17 cellular contexts compared by ENCODE assay signal in genomic region chr7:76390092-76390491, GRCh38. TPM values are rescaled to one million over a fixed set of nuclear protein-coding genes. Genes with fewer than 3 reads are reported as not detected.
"Had no signal": no experiment of that assay in that cellular context is flagged by ENCODE, and none has a peak within 500 bp of the region (broad histone marks: within the 10 kb centered on the region; RNA-seq: fewer than 3 reads in every experiment).

No MANE protein-coding gene starts in this region.

- H3K27ac ChIP-seq: adrenal gland, cardiac muscle cell, hepatocyte, prostate gland, stomach had no signal

- H3K27me3 Mint-ChIP-seq: activated CD8-positive, alpha-beta memory T cell treated with anti-CD3 and anti-CD28 coated beads, Interleukin-2, amount 10 ng/mL, durations not matched to agents 7 days and 5 days; activated naive CD4-positive, alpha-beta T cell treated with anti-CD3 and anti-CD28 coated beads, Interleukin-2, amount 50 U/mL, for 24 hours; naive thymus-derived CD4-positive, alpha-beta T cell had no signal

- DNase-seq: activated CD4-positive, alpha-beta T cell treated with anti-CD3 and anti-CD28 coated beads, Interleukin-2, amount 50 U/mL, for 48 hours; activated CD8-positive, alpha-beta memory T cell treated with anti-CD3 and anti-CD28 coated beads, Interleukin-2, amount 10 ng/mL, durations not matched to agents 7 days and 5 days; activated effector memory CD4-positive, alpha-beta T cell treated with Interleukin-2 at 50 U/mL for 16 hours; activated T-cell treated with anti-CD3 and anti-CD28 coated beads, Interleukin-2, amount 50 U/mL, for 1 hour; adrenal gland; mammary epithelial cell; mucosa of descending colon; naive thymus-derived CD4-positive, alpha-beta T cell; right cardiac atrium; stomach had no signal

- H3K4me3 Mint-ChIP-seq: activated CD8-positive, alpha-beta memory T cell treated with anti-CD3 and anti-CD28 coated beads, Interleukin-2, amount 10 ng/mL, durations not matched to agents 7 days and 5 days; activated naive CD4-positive, alpha-beta T cell treated with anti-CD3 and anti-CD28 coated beads, Interleukin-2, amount 50 U/mL, for 24 hours had no signal

- H3K4me1 ChIP-seq: prostate gland had no signal

- H3K4me2 ChIP-seq: hepatocyte, smooth muscle cell had no signal

- H3K4me3 ChIP-seq: adrenal gland, cardiac muscle cell, hepatocyte, mucosa of descending colon, prostate gland, smooth muscle cell, stomach had no signal

- H3K27me3 ChIP-seq: adrenal gland, cardiac muscle cell, hepatocyte, stomach had no signal

- H3K36me3 Mint-ChIP-seq: activated CD8-positive, alpha-beta memory T cell treated with anti-CD3 and anti-CD28 coated beads, Interleukin-2, amount 10 ng/mL, durations not matched to agents 7 days and 5 days; activated naive CD4-positive, alpha-beta T cell treated with anti-CD3 and anti-CD28 coated beads, Interleukin-2, amount 50 U/mL, for 24 hours; naive thymus-derived CD4-positive, alpha-beta T cell had no signal

- H3K36me3 ChIP-seq: adrenal gland, cardiac muscle cell, prostate gland, stomach had no signal

- ATAC-seq: activated CD8-positive, alpha-beta memory T cell treated with anti-CD3 and anti-CD28 coated beads, Interleukin-2, amount 10 ng/mL, durations not matched to agents 7 days and 5 days; esophagus mucosa; left lobe of liver; mucosa of descending colon; naive thymus-derived CD4-positive, alpha-beta T cell; right cardiac atrium had no signal

- H3K79me2 ChIP-seq: hepatocyte had no signal

- H3K27ac Mint-ChIP-seq: activated CD8-positive, alpha-beta memory T cell treated with anti-CD3 and anti-CD28 coated beads, Interleukin-2, amount 10 ng/mL, durations not matched to agents 7 days and 5 days; activated naive CD4-positive, alpha-beta T cell treated with anti-CD3 and anti-CD28 coated beads, Interleukin-2, amount 50 U/mL, for 24 hours had no signal

- H2AFZ ChIP-seq: hepatocyte had no signal

- H3K9me3 ChIP-seq: adrenal gland, mucosa of descending colon, prostate gland, stomach had no signal

- H3K9me3 Mint-ChIP-seq: activated naive CD4-positive, alpha-beta T cell treated with anti-CD3 and anti-CD28 coated beads, Interleukin-2, amount 50 U/mL, for 24 hours; naive thymus-derived CD4-positive, alpha-beta T cell had no signal

RNA-seq across cellular contexts. Expression of gene ZP3, which starts 34.7 kb away (rescaled TPM):
- total RNA-seq: hepatocyte had no signal
